ENCODE assay signal across 1 cellular context in the genomic region with DNA sequence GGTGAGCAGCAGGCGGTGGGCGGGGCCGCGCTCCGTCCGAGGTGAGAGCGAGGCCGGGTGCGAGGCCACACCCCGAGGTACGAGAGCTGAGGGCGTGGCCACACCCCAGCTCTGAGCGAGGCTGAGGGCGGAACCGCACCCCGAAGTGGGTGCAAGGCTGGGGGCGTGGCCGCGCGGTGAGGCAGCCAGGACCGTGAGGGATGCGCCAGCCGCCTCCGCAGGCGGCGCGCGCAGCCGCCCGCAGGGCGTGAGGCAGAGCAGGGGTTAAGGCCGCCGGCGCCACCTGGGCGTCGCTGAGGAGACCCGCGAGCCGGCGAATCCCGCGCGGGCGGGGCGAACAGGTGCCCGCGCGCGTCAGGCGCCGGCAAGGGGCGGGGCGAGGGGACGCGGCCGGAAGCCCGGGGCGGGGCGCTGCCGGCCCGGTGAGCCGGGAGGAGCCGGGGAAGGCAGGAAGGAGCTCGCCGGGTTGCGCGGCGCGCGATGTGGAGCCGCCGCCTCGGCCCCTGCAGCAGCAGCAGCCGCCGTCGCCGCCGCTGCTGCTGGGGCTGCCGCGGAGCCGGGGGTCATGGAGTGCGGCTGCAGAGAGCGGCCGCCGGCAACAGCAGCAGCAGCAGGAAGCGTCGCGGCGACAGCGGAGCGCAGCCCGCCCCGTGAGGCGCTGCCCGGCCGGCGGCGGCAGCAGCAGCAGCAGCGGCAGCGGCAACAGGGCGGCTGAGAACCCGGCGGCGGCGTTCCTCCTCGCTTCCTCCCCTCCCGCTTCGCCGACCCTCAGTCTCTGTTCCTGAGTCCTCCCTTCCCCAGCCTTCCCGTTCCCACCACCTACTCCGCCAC.
TF ChIP-seq lines count a peak whose summit lies in the region.

Gene BICDL1 (plus strand): TSS at position 449 of the 831 bp plus-strand sequence. CDS start 633 bp downstream, outside the sequence.

TF ChIP-seq in Ishikawa, 13 proteins besides CTCF, POLR2A, EP300 and RAD21 (continued from another document):
- TF ChIP-seq REST (IDR thresholded peaks at IDR 0.05; ENCODE audit: low read depth) = peak; percentile 41; the same call in 1 of the 2 replicates
- TF ChIP-seq FOXM1 (IDR thresholded peaks at IDR 0.05; ENCODE audit: borderline replicate concordance, low read depth) = no peak
- no peak for TF ChIP-seq CREB1 (IDR thresholded peaks at IDR 0.05; ENCODE audit: low read depth)
- TF ChIP-seq NFIC (IDR thresholded peaks at IDR 0.05) = no peak; the same call in 1 of the 2 replicates
- peak; percentile 35; the same call in 1 of the 2 replicates for TF ChIP-seq TAF1 (IDR thresholded peaks at IDR 0.05; ENCODE audit: low read depth)
- TF ChIP-seq TEAD4 (IDR thresholded peaks at IDR 0.05) = no peak
- peak; percentile 66 for TF ChIP-seq MAX (IDR thresholded peaks at IDR 0.05)
- TF ChIP-seq EGR1 (IDR thresholded peaks at IDR 0.05) = peak; percentile 89
- TF ChIP-seq CEBPB (IDR thresholded peaks at IDR 0.05) = no peak
- no peak for TF ChIP-seq YY1 (IDR thresholded peaks at IDR 0.05; ENCODE audit: low read depth)
- TF ChIP-seq ZBTB7A (IDR thresholded peaks at IDR 0.05; ENCODE audit: low read depth) = no peak
- TF ChIP-seq USF1 (IDR thresholded peaks at IDR 0.05) = no peak
